ENCODE assay signal across 16 cellular contexts in the genomic region with DNA sequence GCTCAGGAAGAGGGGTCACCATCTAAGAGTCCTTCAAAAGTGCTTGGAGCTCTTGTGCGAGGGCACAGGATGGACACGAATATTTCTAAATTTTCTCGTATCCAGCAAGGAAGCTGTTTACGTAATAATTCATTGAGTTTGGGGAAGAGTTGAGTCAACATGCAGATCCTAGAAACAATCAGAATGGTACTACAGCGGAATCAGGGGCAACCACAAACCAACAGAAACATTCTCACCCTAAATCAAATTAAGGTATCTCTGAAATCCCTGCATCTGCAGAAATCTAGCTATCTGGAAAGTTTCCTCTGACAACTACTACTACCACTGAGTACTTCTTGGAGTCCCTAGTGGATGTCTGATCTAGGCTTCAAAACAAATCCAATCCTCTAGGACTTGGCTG.
A peak's percentile ranks its signal among the peaks of the same experiment; 100 is the strongest.
DNase-seq lines count a peak whose midpoint lies in the region; ATAC-seq, FAIRE-seq and TF ChIP-seq lines count a peak whose summit lies in the region.
"Had no signal": no experiment of that assay in that cellular context is flagged by ENCODE, and none has a peak within 500 bp of the region (broad histone marks: within the 10 kb centered on the region; RNA-seq: fewer than 3 reads in every experiment).

No MANE protein-coding gene starts in this region.

- no CpG with 5 or more reads among the region's 5 CpGs for WGBS in neuronal stem cell (ENCODE audit: extremely low coverage in 2 of 2, insufficient read length in 2 of 2, insufficient replicate concordance in 1 of 2), 2 donors

- H3K23ac ChIP-seq in neuronal stem cell (ENCODE audit: low read depth, low read length, poor library complexity), result no peak overlapping the region

- H3K27ac Mint-ChIP-seq in activated T-helper 17 cell treated with anti-CD3 and anti-CD28 coated beads, Interleukin-2, amount 50 U/mL, for 72 hours, result no peak overlapping the region
- no peak overlapping the region for H3K27ac Mint-ChIP-seq in astrocyte (ENCODE audit: unreplicated experiment)

- no peak overlapping the region for H3K9ac ChIP-seq in astrocyte (ENCODE audit: low read length)
- H3K9ac ChIP-seq in neuronal stem cell (ENCODE audit: low read depth, low read length, poor library complexity), result no peak overlapping the region

- H3K4me3 Mint-ChIP-seq in activated T-helper 17 cell treated with anti-CD3 and anti-CD28 coated beads, Interleukin-2, amount 50 U/mL, for 72 hours, result no peak overlapping the region
- no peak overlapping the region for H3K4me3 Mint-ChIP-seq in astrocyte (ENCODE audit: unreplicated experiment)
- H3K4me3 Mint-ChIP-seq: CD4-positive, alpha-beta memory T cell; HFFc6 had no signal

- no peak for DNase-seq in astrocyte (ENCODE audit: low read depth)
- DNase-seq in neuronal stem cell (ENCODE audit: low spot score), result no peak
- DNase-seq in activated CD4-positive, CD25-positive, alpha-beta regulatory T cell treated with anti-CD3 and anti-CD28 coated beads, Interleukin-2, amount 50 U/mL, for 72 hours, result no peak
- no peak for DNase-seq in activated naive CD4-positive, alpha-beta T cell treated with anti-CD3 and anti-CD28 coated beads, Interleukin-2, amount 50 U/mL, for 16 hours
- no peak for DNase-seq in activated naive CD4-positive, alpha-beta T cell (lab: John Stamatoyannopoulos, UW)
- DNase-seq: BE2C; CD4-positive, alpha-beta memory T cell; DMS79; HCEC 1CT; HFFc6 had no signal

- H3K18ac ChIP-seq in neuronal stem cell (ENCODE audit: low read length), result no peak overlapping the region

- no peak overlapping the region for H2BK12ac ChIP-seq in neuronal stem cell (ENCODE audit: low read length)

- peaks cover 15% of the 10 kb centered on the region for H3K4me1 ChIP-seq in astrocyte (ENCODE audit: insufficient read depth, low read length)
- H3K4me1 ChIP-seq in neuronal stem cell (ENCODE audit: control insufficient read depth in 2 of 2, insufficient read depth in 1 of 2, low read depth in 1 of 2, low read length in 2 of 2), result peaks cover 0 to 4% of the 10 kb centered on the region in 2 donors
- H3K4me1 ChIP-seq: A549, BE2C had no signal

- H4K8ac ChIP-seq in neuronal stem cell (ENCODE audit: low read depth, low read length), result no peak overlapping the region

- H4K20me1 ChIP-seq in astrocyte (ENCODE audit: insufficient read depth, low read length), result no peaks in the 10 kb centered on the region

- H3K4me3 ChIP-seq in astrocyte (ENCODE audit: insufficient read depth, low read depth, low read length), result no peak overlapping the region
- H3K4me3 ChIP-seq in neuronal stem cell (ENCODE audit: low read length in 2 of 2), result no peak overlapping the region
- H3K4me3 ChIP-seq: A549, GM12878 had no signal

- H3K79me2 ChIP-seq in astrocyte (ENCODE audit: insufficient read depth, low read length), result no peaks in the 10 kb centered on the region

- no peaks in the 10 kb centered on the region for H3K27me3 Mint-ChIP-seq in activated T-helper 17 cell treated with anti-CD3 and anti-CD28 coated beads, Interleukin-2, amount 50 U/mL, for 72 hours
- no peaks in the 10 kb centered on the region for H3K27me3 Mint-ChIP-seq in astrocyte (ENCODE audit: low read depth, unreplicated experiment)
- H3K27me3 Mint-ChIP-seq: CD4-positive, alpha-beta memory T cell had no signal

- peak; percentile 20 for ATAC-seq in activated T-helper 17 cell treated with anti-CD3 and anti-CD28 coated beads, Interleukin-2, amount 50 U/mL, for 72 hours (replicated peaks)
- ATAC-seq: A549, GM12878 had no signal

- no peaks in the 10 kb centered on the region for H3K27me3 ChIP-seq in astrocyte (ENCODE audit: insufficient read depth, low read length)
- H3K27me3 ChIP-seq in neuronal stem cell (ENCODE audit: control insufficient read depth in 3 of 3, insufficient read depth in 3 of 3, low read depth in 1 of 3, low read length in 3 of 3), result no peaks in the 10 kb centered on the region
- H3K27me3 ChIP-seq: BE2C had no signal

- no peak overlapping the region for H2AK5ac ChIP-seq in neuronal stem cell (ENCODE audit: low read depth, low read length)

- no peak overlapping the region for H4K91ac ChIP-seq in neuronal stem cell (ENCODE audit: low read depth, low read length, poor library complexity)

- no peak overlapping the region for H3K4ac ChIP-seq in neuronal stem cell (ENCODE audit: low read length)

- peaks cover 6% of the 10 kb centered on the region for H3K4me1 Mint-ChIP-seq in activated T-helper 17 cell treated with anti-CD3 and anti-CD28 coated beads, Interleukin-2, amount 50 U/mL, for 72 hours
- H3K4me1 Mint-ChIP-seq in astrocyte (ENCODE audit: low read depth, unreplicated experiment), result peaks cover 19% of the 10 kb centered on the region

- peak; percentile 34 for FAIRE-seq in astrocyte (lab: Jason Lieb, UNC)
- FAIRE-seq: A549, GM12878, GM18507, HTR-8/SVneo had no signal

- peaks cover 12% of the 10 kb centered on the region for H3K9me3 Mint-ChIP-seq in activated T-helper 17 cell treated with anti-CD3 and anti-CD28 coated beads, Interleukin-2, amount 50 U/mL, for 72 hours
- H3K9me3 Mint-ChIP-seq in astrocyte (ENCODE audit: unreplicated experiment), result peaks cover 3% of the 10 kb centered on the region
- H3K9me3 Mint-ChIP-seq: HFFc6 had no signal

- H3K9me3 ChIP-seq in astrocyte (ENCODE audit: insufficient read depth, low read depth, low read length), result no peaks in the 10 kb centered on the region
- H3K9me3 ChIP-seq in neuronal stem cell (replicated peaks in 1 of 2; ENCODE audit: control insufficient read depth in 2 of 2, insufficient read depth in 1 of 2, low read depth in 1 of 2, low read length in 2 of 2), result no peaks in the 10 kb centered on the region
- H3K9me3 ChIP-seq: A549, BE2C had no signal

- H3K4me2 ChIP-seq in astrocyte (ENCODE audit: low read length) (no peak overlapping the region), neuronal stem cell (ENCODE audit: insufficient read depth, low read length, poor library complexity, severe bottlenecking) (no peak overlapping the region)
- H3K4me2 ChIP-seq: A549 had no signal

- no peak overlapping the region for H2BK15ac ChIP-seq in neuronal stem cell (ENCODE audit: low read length)

- no peak overlapping the region for H2AFZ ChIP-seq in astrocyte (ENCODE audit: low read depth, low read length)
- no peak overlapping the region for H2AFZ ChIP-seq in neuronal stem cell (ENCODE audit: low read length)

- no peak overlapping the region for H2BK120ac ChIP-seq in neuronal stem cell (ENCODE audit: low read depth, low read length)

- no peak for TF ChIP-seq CTCF in astrocyte (IDR thresholded peaks at IDR 0.05; ENCODE audit: insufficient read depth, low read depth, low read length)

- H3K36me3 Mint-ChIP-seq in activated T-helper 17 cell treated with anti-CD3 and anti-CD28 coated beads, Interleukin-2, amount 50 U/mL, for 72 hours (ENCODE audit: low read depth), result no peaks in the 10 kb centered on the region
- H3K36me3 Mint-ChIP-seq in astrocyte (ENCODE audit: low read depth, unreplicated experiment), result no peaks in the 10 kb centered on the region

- H3K27ac ChIP-seq in astrocyte (ENCODE audit: low read depth, low read length) (no peak overlapping the region), neuronal stem cell (replicated peaks; ENCODE audit: low read length) (peak overlapping the region; percentile 71)
- H3K27ac ChIP-seq: A549, C4-2B had no signal

- H3K36me3 ChIP-seq in astrocyte (ENCODE audit: insufficient read depth, low read length) (no peaks in the 10 kb centered on the region), neuronal stem cell (replicated peaks in 1 of 2; ENCODE audit: control insufficient read depth in 2 of 2, insufficient read depth in 2 of 2, low read length in 2 of 2) (no peaks in the 10 kb centered on the region)
- H3K36me3 ChIP-seq: BE2C had no signal

- H3K14ac ChIP-seq in neuronal stem cell (ENCODE audit: low read length), result no peak overlapping the region

- no peaks in the 10 kb centered on the region for H3K79me1 ChIP-seq in neuronal stem cell (ENCODE audit: low read depth, low read length)

- no peak overlapping the region for H2BK5ac ChIP-seq in neuronal stem cell (ENCODE audit: low read length)
